In genomic region chr14:51676549-51676948, GRCh38 we compare ENCODE assay signal across 20 cellular contexts. TPM values are rescaled to one million over a fixed set of nuclear protein-coding genes. Genes with fewer than 3 reads are reported as not detected.
DNase-seq lines count a peak whose midpoint lies in the region; ATAC-seq, FAIRE-seq and TF ChIP-seq lines count a peak whose summit lies in the region.
"Had no signal": no experiment of that assay in that cellular context is flagged by ENCODE, and none has a peak within 500 bp of the region (broad histone marks: within the 10 kb centered on the region; RNA-seq: fewer than 3 reads in every experiment).

No MANE protein-coding gene starts in this region.

- H3K9me3 ChIP-seq in GM12878 (replicated peaks; ENCODE audit: control insufficient read depth, insufficient read depth, low read length) (no peaks in the 10 kb centered on the region), uterus (no peaks in the 10 kb centered on the region)
- H3K9me3 ChIP-seq: left lung, thyroid gland had no signal

- TF ChIP-seq CTCF in GM12878 (IDR thresholded peaks at IDR 0.05 in 2 of 3, conservative IDR thresholded peaks at IDR 0.05 in 1 of 3; ENCODE audit: control insufficient read depth in 2 of 3, extremely low read depth in 1 of 3, insufficient read depth in 1 of 3, low read depth in 3 of 3, low read length in 3 of 3) (no peak), uterus (IDR thresholded peaks at IDR 0.05) (no peak)

- TF ChIP-seq RAD21 in GM12878 (IDR thresholded peaks at IDR 0.05; ENCODE audit: insufficient read depth, low read depth, low read length), result no peak

- SMC1A ChIA-PET in GM12878 (lab: Charles Lee; ENCODE audit: uncharacterized antibody, unreplicated experiment), result no interaction called here

- H3K79me2 ChIP-seq in GM12878 (ENCODE audit: control insufficient read depth, insufficient read depth, low read length), result no peaks in the 10 kb centered on the region

- H3K4me3 Mint-ChIP-seq in activated naive CD8-positive, alpha-beta T cell treated with anti-CD3 and anti-CD28 coated beads, Interleukin-2, amount 50 U/mL, for 24 hours, result no peak overlapping the region
- no peak overlapping the region for H3K4me3 Mint-ChIP-seq in activated naive CD8-positive, alpha-beta T cell treated with anti-CD3 and anti-CD28 coated beads for 36 hours
- H3K4me3 Mint-ChIP-seq: dendritic cell treated with granulocyte-macrophage colony-stimulating factor and Interleukin-4, amounts not matched to agents 40 ng/mL and 50 ng/mL, for 4 days; naive thymus-derived CD4-positive, alpha-beta T cell; WTC11 had no signal

- peaks cover 16% of the 10 kb centered on the region for H3K4me1 Mint-ChIP-seq in activated naive CD8-positive, alpha-beta T cell treated with anti-CD3 and anti-CD28 coated beads, Interleukin-2, amount 50 U/mL, for 24 hours
- H3K4me1 Mint-ChIP-seq in activated naive CD8-positive, alpha-beta T cell treated with anti-CD3 and anti-CD28 coated beads for 36 hours, result peaks cover 14% of the 10 kb centered on the region

- in situ Hi-C loops in GM12878 (cut with MboI), result no loop called here

- H3K27me3 ChIP-seq in GM12878 (replicated peaks in 1 of 2; ENCODE audit: control insufficient read depth in 2 of 2, insufficient read depth in 2 of 2, low read length in 1 of 2) (no peaks in the 10 kb centered on the region), uterus (no peaks in the 10 kb centered on the region)
- H3K27me3 ChIP-seq: adrenal gland, left lung, thyroid gland had no signal

- H3K4me3 ChIP-seq in GM12878 (no peak overlapping the region), uterus (no peak overlapping the region)
- H3K4me3 ChIP-seq: adrenal gland, left lung, thyroid gland had no signal

- no peaks in the 10 kb centered on the region for H3K9me3 Mint-ChIP-seq in activated naive CD8-positive, alpha-beta T cell treated with anti-CD3 and anti-CD28 coated beads, Interleukin-2, amount 50 U/mL, for 24 hours
- no peaks in the 10 kb centered on the region for H3K9me3 Mint-ChIP-seq in activated naive CD8-positive, alpha-beta T cell treated with anti-CD3 and anti-CD28 coated beads for 36 hours
- H3K9me3 Mint-ChIP-seq: dendritic cell treated with granulocyte-macrophage colony-stimulating factor and Interleukin-4, amounts not matched to agents 40 ng/mL and 50 ng/mL, for 4 days; WTC11 had no signal

- H3K27ac ChIP-seq in GM12878 (ENCODE audit: control insufficient read depth, insufficient read depth), result no peak overlapping the region
- H3K27ac ChIP-seq in uterus, result peak overlapping the region; percentile 42 to 52
- H3K27ac ChIP-seq: adrenal gland, thyroid gland had no signal

- H3K36me3 Mint-ChIP-seq in activated naive CD8-positive, alpha-beta T cell treated with anti-CD3 and anti-CD28 coated beads, Interleukin-2, amount 50 U/mL, for 24 hours (ENCODE audit: low read depth), result no peaks in the 10 kb centered on the region
- no peaks in the 10 kb centered on the region for H3K36me3 Mint-ChIP-seq in activated naive CD8-positive, alpha-beta T cell treated with anti-CD3 and anti-CD28 coated beads for 36 hours
- H3K36me3 Mint-ChIP-seq: WTC11 had no signal

- H3K36me3 ChIP-seq in GM12878 (ENCODE audit: control insufficient read depth in 2 of 2, insufficient read depth in 2 of 2, low read length in 1 of 2) (no peaks in the 10 kb centered on the region), uterus (no peaks in the 10 kb centered on the region)
- H3K36me3 ChIP-seq: adrenal gland, left lung, thyroid gland had no signal

- H2AFZ ChIP-seq in GM12878 (ENCODE audit: control insufficient read depth, low read depth, low read length), result no peak overlapping the region

- no peak overlapping the region for H3K4me2 ChIP-seq in GM12878 (ENCODE audit: control insufficient read depth, insufficient read depth)

- no peak for FAIRE-seq in GM12878 (lab: Jason Lieb, UNC)
- FAIRE-seq: GM18507 had no signal

- RAD21 ChIA-PET in GM12878 (lab: Charles Lee; ENCODE audit: unreplicated experiment), result no interaction called here

- peak overlapping the region; percentile 5 for H3K27ac Mint-ChIP-seq in activated naive CD8-positive, alpha-beta T cell treated with anti-CD3 and anti-CD28 coated beads, Interleukin-2, amount 50 U/mL, for 24 hours
- no peak overlapping the region for H3K27ac Mint-ChIP-seq in activated naive CD8-positive, alpha-beta T cell treated with anti-CD3 and anti-CD28 coated beads for 36 hours
- H3K27ac Mint-ChIP-seq: dendritic cell treated with granulocyte-macrophage colony-stimulating factor and Interleukin-4, amounts not matched to agents 40 ng/mL and 50 ng/mL, for 4 days; naive thymus-derived CD4-positive, alpha-beta T cell; WTC11 had no signal

- TF ChIP-seq POLR2A in GM12878 (IDR thresholded peaks at IDR 0.05; ENCODE audit: low read depth, low read length) (no peak), uterus (IDR thresholded peaks at IDR 0.05) (no peak)

- DNase-seq in activated naive CD8-positive, alpha-beta T cell treated with anti-CD3 and anti-CD28 coated beads, Interleukin-2, amount 50 U/mL, for 24 hours, result no peak
- DNase-seq in activated naive CD8-positive, alpha-beta T cell treated with anti-CD3 and anti-CD28 coated beads for 36 hours, result no peak
- DNase-seq in GM12878 (ENCODE audit: low read depth, low spot score), result no peak
- DNase-seq in kidney glomerular epithelial cell (lab: John Stamatoyannopoulos, UW), result peak; percentile 40
- no peak for DNase-seq in uterus
- no peak for DNase-seq in HPDE6-E6E7 (ENCODE audit: extremely low spot score)
- DNase-seq in effector CD4-positive, alpha-beta T cell, result no peak
- DNase-seq: activated CD8-positive, alpha-beta memory T cell treated with anti-CD3 and anti-CD28 coated beads, Interleukin-2, amount 50 U/mL, for 48 hours; adrenal gland; left lung; naive thymus-derived CD4-positive, alpha-beta T cell; NCI-H187; NCI-H524; stimulated activated CD4-positive, alpha-beta T cell treated with anti-CD3 and anti-CD28 coated beads, Interleukin-1b, Interleukin-23, amount 100 ng/mL, for 48 hours; thyroid gland had no signal

- no peak for TF ChIP-seq EP300 in GM12878 (IDR thresholded peaks at IDR 0.05; ENCODE audit: borderline replicate concordance in 1 of 2, control insufficient read depth in 1 of 2, low read depth in 2 of 2, low read length in 2 of 2)

- intact Hi-C loops in GM12878 (cut with micrococcal nuclease; ENCODE audit: unreplicated experiment), result no loop called here
- intact Hi-C loops in uterus (cut with DNase I; ENCODE audit: low total_unique reads), result no loop called here

- peaks cover 4% of the 10 kb centered on the region for H3K27me3 Mint-ChIP-seq in activated naive CD8-positive, alpha-beta T cell treated with anti-CD3 and anti-CD28 coated beads, Interleukin-2, amount 50 U/mL, for 24 hours
- peaks cover 7% of the 10 kb centered on the region for H3K27me3 Mint-ChIP-seq in activated naive CD8-positive, alpha-beta T cell treated with anti-CD3 and anti-CD28 coated beads for 36 hours
- H3K27me3 Mint-ChIP-seq: dendritic cell treated with granulocyte-macrophage colony-stimulating factor and Interleukin-4, amounts not matched to agents 40 ng/mL and 50 ng/mL, for 4 days had no signal

- BruUV-seq in GM12878 (replicated peaks; lab: Mats Ljungman, UMichigan), result no TSS peak

- peak; percentile 43 for ATAC-seq in activated naive CD8-positive, alpha-beta T cell treated with anti-CD3 and anti-CD28 coated beads, Interleukin-2, amount 50 U/mL, for 24 hours
- peak; percentile 50 for ATAC-seq in GM12878
- no peak for ATAC-seq in HG03520 (IDR thresholded peaks at IDR 0.05; ENCODE audit: unreplicated experiment)
- ATAC-seq: esophagus mucosa; naive thymus-derived CD4-positive, alpha-beta T cell; WTC11 had no signal

- H3K4me1 ChIP-seq in GM12878 (ENCODE audit: control insufficient read depth, insufficient read depth, low read length) (no peaks in the 10 kb centered on the region), uterus (peaks cover 0 to 3% of the 10 kb centered on the region in 2 donors)
- H3K4me1 ChIP-seq: left lung had no signal

- H4K20me1 ChIP-seq in GM12878 (ENCODE audit: control insufficient read depth, insufficient read depth), result no peaks in the 10 kb centered on the region

- POLR2A ChIA-PET in GM12878 (lab: Charles Lee), result interaction anchor here (0.5 kb wide), 1 partner anchor 435 kb away, joined by 3 read pairs; no protein-coding TSS in a partner anchor

- no peak overlapping the region for H3K9ac ChIP-seq in GM12878 (ENCODE audit: control insufficient read depth, insufficient read depth, low read length)

- CTCF ChIA-PET in GM12878 (lab: Yijun Ruan, JAX), result no interaction called here

TF ChIP-seq in GM12878, 131 proteins besides CTCF, POLR2A, EP300 and RAD21 (continues in another document):
- TF ChIP-seq TCF7 (IDR thresholded peaks at IDR 0.05; ENCODE audit: borderline replicate concordance), result 0 out of 2 replicates have a peak, but pooled peaks have one; percentile 37
- TF ChIP-seq HDGF (IDR thresholded peaks at IDR 0.05), result no peak
- TF ChIP-seq JUNB (IDR thresholded peaks at IDR 0.05), result peak; percentile 33; the same call in 1 of the 2 replicates
- no peak for TF ChIP-seq STAT3 (IDR thresholded peaks at IDR 0.05; ENCODE audit: low read depth, low read length)
- no peak for TF ChIP-seq CREB1 (IDR thresholded peaks at IDR 0.05; ENCODE audit: low read depth)

RNA-seq across cellular contexts. Expression of gene FRMD6, which starts 24.8 kb away (rescaled TPM):
- total RNA-seq in activated naive CD8-positive, alpha-beta T cell treated with anti-CD3 and anti-CD28 coated beads for 36 hours, result 1 to 10 TPM; 3.4 to 3.9 TPM
- total RNA-seq in GM12878 (2013; cell fraction: nucleolus; rRNA removed), result 1.8 and 2.2 TPM in 2 replicates
- 4.0 and 7.8 TPM in 2 replicates for total RNA-seq in GM12878 (2014; rRNA removed)
- total RNA-seq in GM12878 (2014; rRNA removed; fragmentation: Illumina TruSeq; extraction: Trizol), result 3.5 and 5.5 TPM in 2 replicates
- 3.9 and 6.7 TPM in 2 replicates for total RNA-seq in GM12878 (2021)
- polyA plus RNA-seq in GM12878 (2011; ENCODE audit: low read depth), result 1.0 TPM
- 0.76 and 0.86 TPM in 2 replicates for polyA plus RNA-seq in GM12878 (2011; rRNA removed)
- polyA plus RNA-seq in GM12878 (2011; cell fraction: cytosol; rRNA removed), result 0.72 and 0.75 TPM in 2 replicates
- polyA plus RNA-seq in GM12878 (2011; cell fraction: nucleus; rRNA removed), result 0.70 and 1.2 TPM in 2 replicates
- 0.83 and 1.4 TPM in 2 replicates for polyA plus RNA-seq in GM12878 (2012)
- 3.1 and 3.5 TPM in 2 replicates for polyA plus RNA-seq in GM12878 (2014; fragmentation: Illumina TruSeq; extraction: Trizol)
- polyA plus RNA-seq in GM12878 (2014; fragmentation: Nextera tagmentation; extraction: Ambion mirVana), result 1 to 10 TPM; 1.1 to 1.6 TPM
- 3.2 and 3.9 TPM in 2 replicates for polyA plus RNA-seq in GM12878 (2014; rRNA removed)
- 1 to 10 TPM; 5.2 to 6.6 TPM for polyA plus RNA-seq in GM12878 (2016; fragmentation: Nextera tagmentation; extraction: Ambion mirVana)
- polyA minus RNA-seq in GM12878 (2011; rRNA and poly(A)+ RNA removed), result 2.1 and 2.6 TPM in 2 replicates
- polyA minus RNA-seq in GM12878 (2011; cell fraction: cytosol; rRNA and poly(A)+ RNA removed), result 0.67 and 1.7 TPM in 2 replicates
- 0.60 and 2.5 TPM in 2 replicates for polyA minus RNA-seq in GM12878 (2011; cell fraction: nucleus; rRNA and poly(A)+ RNA removed)
- total RNA-seq in uterus, result 100 to 1,000 TPM in 3 of 4 donors, 10 to 100 TPM in 1; 97.4 to 199 (median 134) TPM

Comparison
In these comparisons a context has a peak if more than half of its experiments do, and no peak if none do; other contexts are left out.
1. RNA of gene FRMD6, which starts 24.8 kb away (total RNA-seq): 97.4 to 199 TPM in uterus; 1.8 to 7.8 TPM in GM12878 and 3.4 to 3.9 TPM in activated naive CD8-positive, alpha-beta T cell treated with anti-CD3 and anti-CD28 coated beads for 36 hours; every median in the first group is over 10 times any median in the second.